ENCODE assay signal across 10 cellular contexts in genomic region chr14:68703093-68703492, GRCh38.
DNase-seq lines count a peak whose midpoint lies in the region; ATAC-seq lines count a peak whose summit lies in the region.
"Had no signal": no experiment of that assay in that cellular context is flagged by ENCODE, and none has a peak within 500 bp of the region (broad histone marks: within the 10 kb centered on the region; RNA-seq: fewer than 3 reads in every experiment).

No MANE protein-coding gene starts in this region.

- H2AFZ ChIP-seq in GM23248, result 0 out of 2 replicates have a peak overlapping the region, but pooled peaks have one; percentile 17

- H3K79me2 ChIP-seq in GM23248 (ENCODE audit: insufficient read depth), result no peaks in the 10 kb centered on the region

- no peak overlapping the region for H3K4me3 ChIP-seq in GM23248
- H3K4me3 ChIP-seq: stomach had no signal

- in situ Hi-C loops in GM23248 (cut with MboI) (no loop called here), KBM-7 (cut with MboI; ENCODE audit: low pct_unique_long_range_greater_than_20kb, low sequenced_read_pairs) (no loop called here)

- peaks cover 26% of the 10 kb centered on the region for H3K4me1 ChIP-seq in GM23248 (ENCODE audit: insufficient read depth)

- no peaks in the 10 kb centered on the region for H4K20me1 ChIP-seq in GM23248 (ENCODE audit: insufficient read depth)

- H3F3A ChIP-seq in GM23248 (ENCODE audit: insufficient read depth), result peaks cover 5% of the 10 kb centered on the region; the same call in 1 of the 2 replicates

- H3K9me2 ChIP-seq in GM23248 (ENCODE audit: insufficient read depth), result no peaks in the 10 kb centered on the region

- 24 to 28% methylated on average over 10 of the region's 10 CpGs for WGBS in GM23248 (ENCODE audit: low coverage in 1 of 2, low lambda C conversion rate in 2 of 2, missing lambda C conversion rate in 2 of 2), 2 experiments

- H3K9me3 ChIP-seq in GM23248 (ENCODE audit: low read depth), result no peaks in the 10 kb centered on the region
- H3K9me3 ChIP-seq: stomach had no signal

- H3K27me3 ChIP-seq in GM23248 (replicated peaks; ENCODE audit: insufficient read depth), result no peaks in the 10 kb centered on the region
- H3K27me3 ChIP-seq: stomach had no signal

- H3K9ac ChIP-seq in GM23248, result peak overlapping the region; percentile 35; the same call in 1 of the 2 replicates

- peak overlapping the region; percentile 42 for H3K27ac ChIP-seq in GM23248
- H3K27ac ChIP-seq: stomach had no signal

- peak overlapping the region; percentile 15 for H3K4me2 ChIP-seq in GM23248 (ENCODE audit: unreplicated experiment)

- peak; percentile 95 for DNase-seq in A172 (ENCODE audit: low spot score)
- peak; percentile 91 for DNase-seq in GM23248
- DNase-seq in activated T-cell treated with anti-CD3 and anti-CD28 coated beads, Interleukin-2, amount 50 U/mL, for 48 hours, result peak; percentile 46 to 56
- peak; percentile 86 for DNase-seq in iris pigment epithelial cell (ENCODE audit: low read depth)
- no peak for DNase-seq in NCI-H69 (lab: John Stamatoyannopoulos, UW)
- DNase-seq in KBM-7, result no peak
- DNase-seq: NCI-H1694 treated with DMSO at 0.1 percent for 48 hours, stomach had no signal

- ATAC-seq in HG03432 (IDR thresholded peaks at IDR 0.05; ENCODE audit: unreplicated experiment) (no peak), HG03135 (IDR thresholded peaks at IDR 0.05; ENCODE audit: unreplicated experiment) (no peak)

- H3K36me3 ChIP-seq in GM23248 (ENCODE audit: low read depth), result no peaks in the 10 kb centered on the region
- H3K36me3 ChIP-seq: stomach had no signal

Comparison
In these comparisons a context has a peak if more than half of its experiments do, and no peak if none do; other contexts are left out.
1. DNase-seq: peak in A172 (single experiment), GM23248 (single experiment), activated T-cell treated with anti-CD3 and anti-CD28 coated beads, Interleukin-2, amount 50 U/mL, for 48 hours (2 of 2) and iris pigment epithelial cell (single experiment); none in NCI-H69 (single experiment) and KBM-7 (single experiment).